34 cellular contexts compared by ENCODE assay signal in the genomic region with DNA sequence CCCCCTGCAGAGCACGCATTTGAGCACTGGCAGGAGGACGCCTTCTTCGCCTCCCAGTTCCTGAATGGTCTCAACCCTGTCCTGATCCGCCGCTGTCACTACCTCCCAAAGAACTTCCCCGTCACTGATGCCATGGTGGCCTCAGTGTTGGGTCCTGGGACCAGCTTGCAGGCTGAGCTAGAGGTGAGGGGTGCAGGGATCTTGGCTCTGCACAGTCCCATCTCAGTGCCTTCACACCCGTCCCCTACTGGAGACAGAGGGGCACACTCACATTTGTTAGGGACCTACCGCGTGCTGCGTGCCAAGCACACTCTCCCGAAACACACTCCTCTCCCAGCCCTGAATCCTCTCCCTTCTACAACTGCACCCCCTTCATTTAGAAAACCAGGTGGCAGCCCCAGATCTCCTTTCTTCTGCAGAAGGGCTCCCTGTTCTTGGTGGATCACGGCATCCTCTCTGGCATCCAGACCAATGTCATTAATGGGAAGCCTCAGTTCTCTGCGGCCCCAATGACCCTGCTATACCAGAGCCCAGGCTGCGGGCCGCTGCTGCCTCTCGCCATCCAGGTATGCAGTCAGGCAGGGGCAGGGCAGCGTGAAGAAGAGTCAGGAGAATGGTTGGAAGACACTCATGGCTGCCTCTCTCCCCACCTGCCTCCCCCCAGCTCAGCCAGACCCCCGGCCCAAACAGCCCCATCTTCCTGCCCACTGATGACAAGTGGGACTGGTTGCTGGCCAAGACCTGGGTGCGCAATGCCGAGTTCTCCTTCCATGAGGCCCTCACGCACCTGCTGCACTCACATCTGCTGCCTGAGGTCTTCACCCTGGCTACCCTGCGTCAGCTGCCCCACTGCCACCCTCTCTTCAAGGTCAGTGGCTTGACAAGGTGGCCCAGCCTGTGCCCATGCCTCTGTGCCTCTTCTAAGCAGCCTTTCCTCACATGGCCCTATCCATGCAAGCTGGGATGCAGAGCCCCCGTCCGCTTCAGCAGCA. TPM values are rescaled to one million over a fixed set of nuclear protein-coding genes. Genes with fewer than 3 reads are reported as not detected.
"Had no signal": no experiment of that assay in that cellular context is flagged by ENCODE, and none has a peak within 500 bp of the region (broad histone marks: within the 10 kb centered on the region; RNA-seq: fewer than 3 reads in every experiment).

No MANE protein-coding gene starts in this region.

- DNase-seq: colonic mucosa; effector CD8-positive, alpha-beta T cell; endodermal cell; foreskin fibroblast; gastrocnemius medialis; heart left ventricle; hippocampal formation; kidney glomerular epithelial cell; left ventricle myocardium inferior; lower lobe of right lung; mucosa of descending colon; naive B cell; nephron progenitor cell; psoas muscle; right cardiac atrium; spleen; stimulated activated CD4-positive, alpha-beta T cell treated with anti-CD3 and anti-CD28 coated beads, Interleukin-4, amount 100 ng/mL, for 4 hours; stimulated activated naive CD8-positive, alpha-beta T cell treated with anti-CD3 and anti-CD28 coated beads, Interleukin-15, Interleukin-2, amounts not matched to agents 100 U/mL and 50 U/mL, for 24 hours; substantia nigra; testis had no signal

- H3K27ac ChIP-seq: colonic mucosa, epithelial cell of prostate, gastrocnemius medialis, heart left ventricle, left ventricle myocardium inferior, lower lobe of right lung, psoas muscle, skin epidermis, spleen, testis, tibial artery had no signal

- H3K9me3 ChIP-seq: colonic mucosa, gastrocnemius medialis, heart left ventricle, left ventricle myocardium inferior, lower lobe of right lung, mucosa of descending colon, psoas muscle, spleen, testis, tibial artery had no signal

- ATAC-seq: esophagus mucosa; gastrocnemius medialis; heart left ventricle; left colon; lower lobe of right lung; mucosa of descending colon; psoas muscle; right cardiac atrium; stimulated activated memory B cell treated with anti-CD40 and anti-IgM and Interleukin-4, amounts not matched to agents 10 μg/mL and 1 μg/mL and 100 μg/mL, for 72 hours; stimulated activated naive CD8-positive, alpha-beta T cell treated with anti-CD3 and anti-CD28 coated beads, Interleukin-15, Interleukin-2, amounts not matched to agents 100 U/mL and 50 U/mL, for 24 hours had no signal

- H3K36me3 ChIP-seq: colonic mucosa, gastrocnemius medialis, heart left ventricle, left ventricle myocardium inferior, lower lobe of right lung, tibial artery had no signal

- H3K36me3 Mint-ChIP-seq: naive B cell; stimulated activated memory B cell treated with anti-CD40 and anti-IgM and Interleukin-4, amounts not matched to agents 10 μg/mL and 1 μg/mL and 100 μg/mL, for 72 hours; type B pancreatic cell had no signal

- H3K27ac Mint-ChIP-seq: dendritic cell treated with granulocyte-macrophage colony-stimulating factor and Interleukin-4, amounts not matched to agents 40 ng/mL and 50 ng/mL, for 4 days; endodermal cell; stimulated activated memory B cell treated with anti-CD40 and anti-IgM and Interleukin-4, amounts not matched to agents 10 μg/mL and 1 μg/mL and 100 μg/mL, for 72 hours; type B pancreatic cell had no signal

- H3K9me3 Mint-ChIP-seq: dendritic cell treated with granulocyte-macrophage colony-stimulating factor and Interleukin-4, amounts not matched to agents 40 ng/mL and 50 ng/mL, for 4 days; endodermal cell; naive B cell; nephron progenitor cell; stimulated activated memory B cell treated with anti-CD40 and anti-IgM and Interleukin-4, amounts not matched to agents 10 μg/mL and 1 μg/mL and 100 μg/mL, for 72 hours; type B pancreatic cell had no signal

- FAIRE-seq: islet of Langerhans had no signal

- H3K27me3 ChIP-seq: colonic mucosa, testis had no signal

- H3K4me1 ChIP-seq: colonic mucosa, left ventricle myocardium inferior, psoas muscle, testis, tibial artery had no signal

- H3K4me3 ChIP-seq: colonic mucosa, gastrocnemius medialis, heart left ventricle, left ventricle myocardium inferior, lower lobe of right lung, mucosa of descending colon, psoas muscle, skin epidermis, spleen, testis, tibial artery had no signal

RNA-seq across cellular contexts. Expression of a gene that starts 6.3 kb away (rescaled TPM):
- total RNA-seq: chondrocyte, endodermal cell, glomerular endothelial cell, left ventricle myocardium inferior, osteocyte, urinary bladder had no signal

RNA-seq across cellular contexts. Expression of a gene that starts 42.4 kb away (rescaled TPM):
- total RNA-seq: gastrocnemius medialis, glomerular endothelial cell, heart left ventricle, left ventricle myocardium inferior, lower lobe of right lung, osteocyte, psoas muscle, renal cortical epithelial cell had no signal
- polyA plus RNA-seq: heart left ventricle, psoas muscle, right cardiac atrium, urinary bladder had no signal

RNA-seq across cellular contexts. Expression of a gene that starts 42.7 kb away (rescaled TPM):
- total RNA-seq: chondrocyte, gastrocnemius medialis, glomerular endothelial cell, heart left ventricle, left colon, left ventricle myocardium inferior, osteocyte, psoas muscle, renal cortical epithelial cell, urinary bladder had no signal
- polyA plus RNA-seq: psoas muscle, urinary bladder had no signal
